Comparison of ENCODE assay signal across 9 cellular contexts in the genomic region with DNA sequence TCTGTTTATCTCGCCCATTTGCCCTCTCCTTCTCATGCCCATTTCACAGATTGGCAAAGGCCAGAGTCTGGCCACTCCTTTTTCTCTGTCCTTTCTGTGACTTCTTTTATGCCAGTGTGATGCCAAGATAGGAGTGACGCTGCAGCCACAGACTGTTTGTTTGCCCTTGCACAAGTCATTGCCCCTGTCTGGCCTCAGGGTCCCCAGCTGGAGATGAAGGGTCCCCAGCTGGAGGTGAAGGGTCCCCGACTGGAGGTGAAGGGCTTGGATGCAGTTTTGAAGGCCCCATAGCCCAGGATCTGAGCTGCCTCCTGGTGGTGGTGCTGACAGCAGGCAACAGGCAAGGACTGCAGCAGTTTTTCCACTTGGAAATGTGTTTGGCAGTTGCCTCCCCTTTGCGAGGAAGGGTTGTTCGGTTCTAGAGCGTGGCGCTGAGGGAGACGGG. TPM values are rescaled to one million over a fixed set of nuclear protein-coding genes. Genes with fewer than 3 reads are reported as not detected.
DNase-seq lines count a peak whose midpoint lies in the region; ATAC-seq and TF ChIP-seq lines count a peak whose summit lies in the region.
"Had no signal": no experiment of that assay in that cellular context is flagged by ENCODE, and none has a peak within 500 bp of the region (broad histone marks: within the 10 kb centered on the region; RNA-seq: fewer than 3 reads in every experiment).

No MANE protein-coding gene starts in this region.

- peak in 5 of 6 experiments; percentile 21 to 38 (median 32) for TF ChIP-seq CTCF in upper lobe of left lung (IDR thresholded peaks at IDR 0.05)

- TF ChIP-seq POLR2A in upper lobe of left lung (IDR thresholded peaks at IDR 0.05) = no peak

- no peaks in the 10 kb centered on the region for H3K36me3 ChIP-seq in upper lobe of left lung

- no peak overlapping the region for H3K27ac ChIP-seq in upper lobe of left lung
- H3K27ac ChIP-seq: C4-2B had no signal

- no peak for TF ChIP-seq EP300 in upper lobe of left lung (IDR thresholded peaks at IDR 0.05)

- no peak overlapping the region for H3K4me3 ChIP-seq in upper lobe of left lung

- H3K9me3 ChIP-seq in upper lobe of left lung = no peaks in the 10 kb centered on the region

- 73 to 87% methylated on average over 7 to 8 of the region's 8 CpGs for WGBS in upper lobe of left lung, 2 donors

- no peaks in the 10 kb centered on the region for H3K27me3 ChIP-seq in upper lobe of left lung

- H3K4me1 ChIP-seq in upper lobe of left lung = peaks cover 12 to 44% (median 18%) of the 10 kb centered on the region in 4 donors

- ATAC-seq in upper lobe of left lung (ENCODE audit: low FRiP score in 2 of 2) (no peak), HG02798 (IDR thresholded peaks at IDR 0.05; ENCODE audit: poor library complexity, unreplicated experiment) (no peak)

- peak; percentile 18 for DNase-seq in NCI-H510A treated with DMSO at 0.1 percent for 48 hours (lab: John Stamatoyannopoulos, UW)
- no peak for DNase-seq in NCI-H510A (lab: John Stamatoyannopoulos, UW)
- peak; percentile 56 for DNase-seq in astrocyte of the hippocampus (ENCODE audit: low read depth, low spot score)
- peak; percentile 59 for DNase-seq in iPS-NIHi11 (ENCODE audit: low spot score)
- no peak for DNase-seq in upper lobe of left lung
- no peak for DNase-seq in GF-D8 (lab: John Stamatoyannopoulos, UW)
- DNase-seq in GOT3 (lab: John Stamatoyannopoulos, UW) = no peak

RNA-seq across cellular contexts. Expression of gene SLC29A3, which starts 50.8 kb away (rescaled TPM):
- total RNA-seq in upper lobe of left lung = 10 to 100 TPM in 2 of 6 donors, 1 to 10 TPM in 4; 6.7 to 17.0 (median 9.2) TPM

RNA-seq across cellular contexts. Expression of gene UNC5B, which starts 55.9 kb away (rescaled TPM):
- total RNA-seq in upper lobe of left lung = 10 to 100 TPM in 4 of 6 donors, 1 to 10 TPM in 2; 8.4 to 27.7 (median 20.5) TPM

Comparison
In these comparisons a context has a peak if more than half of its experiments do, and no peak if none do; other contexts are left out.
1. DNase-seq: peak in NCI-H510A treated with DMSO at 0.1 percent for 48 hours (single experiment), astrocyte of the hippocampus (single experiment) and iPS-NIHi11 (single experiment); none in NCI-H510A (single experiment), upper lobe of left lung (0 of 2), GF-D8 (single experiment) and GOT3 (single experiment).